Comparison of ENCODE assay signal across 16 cellular contexts in the genomic region with DNA sequence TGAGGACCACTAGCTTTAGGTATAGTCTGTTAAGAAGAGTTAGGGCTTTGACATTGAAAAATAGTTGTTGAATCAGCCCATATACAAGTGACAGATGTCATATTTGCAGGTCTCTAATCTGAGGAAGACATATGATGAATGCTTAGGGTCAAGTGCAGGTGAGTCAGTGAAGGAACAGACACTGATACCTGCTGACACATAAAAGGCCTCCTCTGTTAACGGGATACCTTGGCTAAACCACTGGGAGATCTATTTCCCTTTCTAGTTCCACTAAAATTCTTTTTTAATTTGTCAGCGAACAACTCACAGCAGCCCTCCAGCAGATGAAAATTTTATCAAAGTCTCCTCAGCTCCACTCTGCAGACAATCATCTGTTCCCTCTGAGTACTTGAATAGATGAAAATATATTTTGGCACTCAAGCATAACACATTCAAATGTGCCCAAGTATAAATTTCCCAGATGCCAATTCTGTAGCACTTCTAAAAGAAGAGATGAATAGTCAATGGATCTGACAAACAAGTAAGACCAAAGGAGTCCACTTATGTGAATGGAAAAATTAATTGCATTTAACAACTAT.
"Had no signal": no experiment of that assay in that cellular context is flagged by ENCODE, and none has a peak within 500 bp of the region (broad histone marks: within the 10 kb centered on the region; RNA-seq: fewer than 3 reads in every experiment).

No MANE protein-coding gene starts in this region.

- H3K36me3 ChIP-seq: adrenal gland, pancreas, thyroid gland had no signal

- FAIRE-seq: pancreas had no signal

- H3K27me3 ChIP-seq: adrenal gland, pancreas, thyroid gland had no signal

- H3K4me3 ChIP-seq: adrenal gland, lower lobe of right lung, mucosa of descending colon, pancreas, thyroid gland had no signal

- DNase-seq: activated CD4-positive, alpha-beta memory T cell treated with anti-CD3 and anti-CD28 coated beads, Interleukin-2, amount 10 ng/mL, durations not matched to agents 7 days and 5 days; activated CD4-positive, alpha-beta T cell treated with anti-CD3 and anti-CD28 coated beads for 4 hours; activated effector memory CD4-positive, alpha-beta T cell treated with anti-CD3 and anti-CD28 coated beads, Interleukin-2, amount 50 U/mL, for 16 hours; activated T-cell treated with anti-CD3 and anti-CD28 coated beads, Interleukin-2, amount 50 U/mL, for 4 hours; adrenal gland; glutamatergic neuron; hypothalamus; lower lobe of right lung; mucosa of descending colon; naive thymus-derived CD4-positive, alpha-beta T cell; pancreas; stimulated activated CD4-positive, alpha-beta T cell treated with anti-CD3 and anti-CD28 coated beads, Interleukin-2, amount 100 ng/mL, for 48 hours; T-helper 17 cell; thyroid gland had no signal

- H3K9me3 ChIP-seq: adrenal gland, lower lobe of right lung, mucosa of descending colon, pancreas, thyroid gland had no signal

- ATAC-seq: activated T-cell treated with anti-CD3 and anti-CD28 coated beads, Interleukin-2, amount 50 U/mL, for 4 hours; esophagus mucosa; lower lobe of right lung; mucosa of descending colon; naive thymus-derived CD4-positive, alpha-beta T cell; pancreas; stimulated activated memory B cell treated with anti-CD40 and anti-IgM and Interleukin-4, amounts not matched to agents 10 μg/mL and 1 μg/mL and 100 μg/mL, for 72 hours; T-helper 17 cell had no signal

- H3K4me1 ChIP-seq: adrenal gland, lower lobe of right lung, thyroid gland had no signal

- H3K27ac ChIP-seq: adrenal gland, lower lobe of right lung, pancreas, thyroid gland had no signal
